12 cellular contexts compared by ENCODE assay signal in genomic region chr12:5889381-5890047, GRCh38. TPM values are rescaled to one million over a fixed set of nuclear protein-coding genes. Genes with fewer than 3 reads are reported as not detected.
DNase-seq lines count a peak whose midpoint lies in the region; TF ChIP-seq lines count a peak whose summit lies in the region.
"Had no signal": no experiment of that assay in that cellular context is flagged by ENCODE, and none has a peak within 500 bp of the region (broad histone marks: within the 10 kb centered on the region; RNA-seq: fewer than 3 reads in every experiment).

No MANE protein-coding gene starts in this region.

- H3K27ac Mint-ChIP-seq in activated CD4-positive, alpha-beta memory T cell treated with anti-CD3 and anti-CD28 coated beads for 36 hours, result no peak overlapping the region
- H3K27ac Mint-ChIP-seq in activated CD4-positive, alpha-beta memory T cell treated with anti-CD3 and anti-CD28 coated beads, Interleukin-2, amount 10 ng/mL, durations not matched to agents 7 days and 5 days, result no peak overlapping the region
- H3K27ac Mint-ChIP-seq in MCF 10A (ENCODE audit: low read depth, unreplicated experiment), result no peak overlapping the region
- H3K27ac Mint-ChIP-seq: activated T-helper 1 cell treated with anti-CD3 and anti-CD28 coated beads, Interleukin-12 subunit alpha, Interleukin-12 subunit beta, Interleukin-2, Interleukin-4 antibody, amounts not matched to agents 30 ng/mL and 10 ng/mL and 1 ng/mL, durations not matched to agents 14 hours and 24 hours and 36 hours; memory B cell had no signal

- TF ChIP-seq CTCF in MCF 10A (IDR thresholded peaks at IDR 0.05; ENCODE audit: unreplicated experiment), result no peak
- no peak for TF ChIP-seq CTCF in prostate gland (IDR thresholded peaks at IDR 0.05)

- no peaks in the 10 kb centered on the region for H3K36me3 ChIP-seq in prostate gland

- H3K4me1 ChIP-seq in prostate gland (replicated peaks), result no peaks in the 10 kb centered on the region

- H3K27ac ChIP-seq in prostate gland, result no peak overlapping the region

- intact Hi-C loops in activated CD4-positive, alpha-beta memory T cell treated with anti-CD3 and anti-CD28 coated beads for 36 hours (cut with micrococcal nuclease), result no loop called here
- intact Hi-C loops in MCF 10A (cut with micrococcal nuclease) (no loop called here), prostate gland (cut with DNase I) (no loop called here)

- no peak overlapping the region for H3K4me3 Mint-ChIP-seq in activated CD4-positive, alpha-beta memory T cell treated with anti-CD3 and anti-CD28 coated beads for 36 hours
- no peak overlapping the region for H3K4me3 Mint-ChIP-seq in activated CD4-positive, alpha-beta memory T cell treated with anti-CD3 and anti-CD28 coated beads, Interleukin-2, amount 10 ng/mL, durations not matched to agents 7 days and 5 days
- H3K4me3 Mint-ChIP-seq in MCF 10A (ENCODE audit: unreplicated experiment), result no peak overlapping the region
- H3K4me3 Mint-ChIP-seq: activated T-helper 1 cell treated with anti-CD3 and anti-CD28 coated beads, Interleukin-12 subunit alpha, Interleukin-12 subunit beta, Interleukin-2, Interleukin-4 antibody, amounts not matched to agents 30 ng/mL and 10 ng/mL and 1 ng/mL, durations not matched to agents 14 hours and 24 hours and 36 hours; central memory CD8-positive, alpha-beta T cell; memory B cell had no signal

- DNase-seq in activated CD4-positive, alpha-beta memory T cell treated with anti-CD3 and anti-CD28 coated beads for 36 hours, result peak; percentile 25
- no peak for DNase-seq in activated CD4-positive, alpha-beta memory T cell treated with anti-CD3 and anti-CD28 coated beads, Interleukin-2, amount 10 ng/mL, durations not matched to agents 7 days and 5 days
- DNase-seq in LHCN-M2 (ENCODE audit: low read depth) (peak; percentile 9), MCF 10A (ENCODE audit: unreplicated experiment) (no peak), prostate gland (ENCODE audit: low spot score) (no peak), DMS153 (lab: John Stamatoyannopoulos, UW) (no peak)
- DNase-seq in activated T-cell treated with anti-CD3 and anti-CD28 coated beads, Interleukin-2, amount 50 U/mL, for 48 hours, result peak; percentile 62 to 69
- DNase-seq in stimulated activated CD4-positive, alpha-beta T cell treated with anti-CD3 and anti-CD28 coated beads, Interleukin-4, amount 100 ng/mL, for 24 hours, result peak; percentile 10
- DNase-seq: SHP77 had no signal

- H3K9me3 ChIP-seq in prostate gland, result no peaks in the 10 kb centered on the region

- peaks cover 2% of the 10 kb centered on the region for H3K27me3 ChIP-seq in prostate gland (replicated peaks; ENCODE audit: insufficient read depth)

- CTCF ChIA-PET in activated CD4-positive, alpha-beta memory T cell treated with anti-CD3 and anti-CD28 coated beads for 36 hours (lab: Charles Lee), result no interaction called here
- CTCF ChIA-PET in activated CD4-positive, alpha-beta memory T cell treated with anti-CD3 and anti-CD28 coated beads, Interleukin-2, amount 10 ng/mL, durations not matched to agents 7 days and 5 days (lab: Charles Lee), result no interaction called here
- CTCF ChIA-PET in MCF 10A (lab: Yijun Ruan, JAX), result interaction anchor here (0.6 kb wide), 1 partner anchor 765 kb away, joined by 3 read pairs; no protein-coding TSS in a partner anchor

- peaks cover 34% of the 10 kb centered on the region for H3K27me3 Mint-ChIP-seq in activated CD4-positive, alpha-beta memory T cell treated with anti-CD3 and anti-CD28 coated beads for 36 hours
- peaks cover 20% of the 10 kb centered on the region for H3K27me3 Mint-ChIP-seq in activated CD4-positive, alpha-beta memory T cell treated with anti-CD3 and anti-CD28 coated beads, Interleukin-2, amount 10 ng/mL, durations not matched to agents 7 days and 5 days
- H3K27me3 Mint-ChIP-seq in MCF 10A (ENCODE audit: insufficient read depth, unreplicated experiment), result no peaks in the 10 kb centered on the region

- 84% methylated on average over 6 of the region's 6 CpGs for WGBS in prostate gland

- no peak for TF ChIP-seq POLR2A in prostate gland (IDR thresholded peaks at IDR 0.05)

- BruUV-seq in MCF 10A (replicated peaks; lab: Mats Ljungman, UMichigan), result no TSS peak

- no peak overlapping the region for H3K4me3 ChIP-seq in prostate gland

- peaks cover 10% of the 10 kb centered on the region for H3K4me1 Mint-ChIP-seq in activated CD4-positive, alpha-beta memory T cell treated with anti-CD3 and anti-CD28 coated beads for 36 hours (ENCODE audit: low read depth)
- H3K4me1 Mint-ChIP-seq in activated CD4-positive, alpha-beta memory T cell treated with anti-CD3 and anti-CD28 coated beads, Interleukin-2, amount 10 ng/mL, durations not matched to agents 7 days and 5 days, result peaks cover 4% of the 10 kb centered on the region
- H3K4me1 Mint-ChIP-seq in MCF 10A (ENCODE audit: insufficient read depth, unreplicated experiment), result no peaks in the 10 kb centered on the region

- POLR2A ChIA-PET in activated CD4-positive, alpha-beta memory T cell treated with anti-CD3 and anti-CD28 coated beads for 36 hours (lab: Charles Lee), result no interaction called here
- POLR2A ChIA-PET in activated CD4-positive, alpha-beta memory T cell treated with anti-CD3 and anti-CD28 coated beads, Interleukin-2, amount 10 ng/mL, durations not matched to agents 7 days and 5 days (lab: Charles Lee), result no interaction called here
- POLR2A ChIA-PET in MCF 10A (lab: Yijun Ruan, JAX), result no interaction called here

- H3K36me3 Mint-ChIP-seq in activated CD4-positive, alpha-beta memory T cell treated with anti-CD3 and anti-CD28 coated beads for 36 hours, result no peaks in the 10 kb centered on the region
- no peaks in the 10 kb centered on the region for H3K36me3 Mint-ChIP-seq in activated CD4-positive, alpha-beta memory T cell treated with anti-CD3 and anti-CD28 coated beads, Interleukin-2, amount 10 ng/mL, durations not matched to agents 7 days and 5 days (ENCODE audit: low read depth)
- H3K36me3 Mint-ChIP-seq in MCF 10A (ENCODE audit: insufficient read depth, unreplicated experiment), result no peaks in the 10 kb centered on the region
- H3K36me3 Mint-ChIP-seq: memory B cell had no signal

- H3K9me3 Mint-ChIP-seq in activated CD4-positive, alpha-beta memory T cell treated with anti-CD3 and anti-CD28 coated beads for 36 hours, result no peaks in the 10 kb centered on the region
- no peaks in the 10 kb centered on the region for H3K9me3 Mint-ChIP-seq in activated CD4-positive, alpha-beta memory T cell treated with anti-CD3 and anti-CD28 coated beads, Interleukin-2, amount 10 ng/mL, durations not matched to agents 7 days and 5 days
- no peaks in the 10 kb centered on the region for H3K9me3 Mint-ChIP-seq in MCF 10A (ENCODE audit: unreplicated experiment)
- H3K9me3 Mint-ChIP-seq: central memory CD8-positive, alpha-beta T cell had no signal

RNA-seq across cellular contexts. Expression of gene ANO2, which starts 55.5 kb away (rescaled TPM):
- not detected for total RNA-seq in activated CD4-positive, alpha-beta memory T cell treated with anti-CD3 and anti-CD28 coated beads for 36 hours
- not detected for total RNA-seq in activated CD4-positive, alpha-beta memory T cell treated with anti-CD3 and anti-CD28 coated beads, Interleukin-2, amount 10 ng/mL, durations not matched to agents 7 days and 5 days
- total RNA-seq in LHCN-M2 (2014; rRNA removed), result under 0.01 TPM in 1 of 2 replicates, not detected in the other
- 0.64 TPM for polyA plus RNA-seq in LHCN-M2 (2012)
- total RNA-seq in MCF 10A (2022), result not detected in 2 replicates
- total RNA-seq in prostate gland, result 1 to 10 TPM in 1 of 2 donors, under 1 TPM in 1; 0.64 to 7.0 TPM
- total RNA-seq: activated T-helper 1 cell treated with anti-CD3 and anti-CD28 coated beads, Interleukin-12 subunit alpha, Interleukin-12 subunit beta, Interleukin-2, Interleukin-4 antibody, amounts not matched to agents 30 ng/mL and 10 ng/mL and 1 ng/mL, durations not matched to agents 14 hours and 24 hours and 36 hours had no signal

Comparison
In these comparisons a context has a peak if more than half of its experiments do, and no peak if none do; other contexts are left out.
1. DNase-seq: peak in activated CD4-positive, alpha-beta memory T cell treated with anti-CD3 and anti-CD28 coated beads for 36 hours (single experiment), LHCN-M2 (single experiment), activated T-cell treated with anti-CD3 and anti-CD28 coated beads, Interleukin-2, amount 50 U/mL, for 48 hours (2 of 2) and stimulated activated CD4-positive, alpha-beta T cell treated with anti-CD3 and anti-CD28 coated beads, Interleukin-4, amount 100 ng/mL, for 24 hours (single experiment); none in activated CD4-positive, alpha-beta memory T cell treated with anti-CD3 and anti-CD28 coated beads, Interleukin-2, amount 10 ng/mL, durations not matched to agents 7 days and 5 days (single experiment), MCF 10A (single experiment), prostate gland (single experiment) and DMS153 (single experiment).